In the genomic region with DNA sequence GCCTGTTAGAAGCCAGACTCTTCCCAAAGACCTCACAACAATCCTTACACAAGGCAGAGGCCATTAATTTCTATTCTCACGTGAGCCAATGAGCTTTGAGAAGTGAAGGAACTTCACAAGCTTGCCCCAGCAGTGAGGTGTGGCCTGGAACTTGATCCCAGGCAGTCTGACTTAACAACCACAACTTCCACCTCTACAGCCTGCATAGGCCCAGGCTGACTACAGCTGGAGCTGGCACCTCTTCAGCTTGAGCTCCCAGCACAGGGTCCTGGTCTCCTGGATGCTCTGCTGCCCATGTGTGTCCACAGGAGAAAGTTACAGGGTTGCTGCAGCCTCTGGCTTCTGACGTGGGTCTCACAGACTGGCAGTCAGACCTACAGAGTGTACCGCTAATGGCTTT, we compare ENCODE assay signal across 21 cellular contexts.
A peak's percentile ranks its signal among the peaks of the same experiment; 100 is the strongest.
DNase-seq lines count a peak whose midpoint lies in the region; ATAC-seq, FAIRE-seq and TF ChIP-seq lines count a peak whose summit lies in the region.
"Had no signal": no experiment of that assay in that cellular context is flagged by ENCODE, and none has a peak within 500 bp of the region (broad histone marks: within the 10 kb centered on the region; RNA-seq: fewer than 3 reads in every experiment).

No MANE protein-coding gene starts in this region.

- no peaks in the 10 kb centered on the region for H3K23me2 ChIP-seq in H1 (ENCODE audit: low read depth, low read length)

- no peak for TF ChIP-seq RAD21 in H1 (IDR thresholded peaks at IDR 0.05 in 1 of 2, conservative IDR thresholded peaks at IDR 0.05 in 1 of 2; ENCODE audit: low read depth in 2 of 2, low read length in 2 of 2)

- no peak for TF ChIP-seq EP300 in H1 (IDR thresholded peaks at IDR 0.05; ENCODE audit: borderline replicate concordance in 1 of 2, low read depth in 2 of 2, low read length in 2 of 2)

- H4K20me1 ChIP-seq in H1 (replicated peaks in 1 of 2; ENCODE audit: control insufficient read depth in 1 of 2, insufficient read depth in 2 of 2, low read length in 2 of 2) = no peaks in the 10 kb centered on the region

- no peak for ATAC-seq in GM19452 (IDR thresholded peaks at IDR 0.05; ENCODE audit: unreplicated experiment)
- ATAC-seq: effector memory CD8-positive, alpha-beta T cell had no signal

- peak overlapping the region; percentile 6; the same call in 1 of the 2 replicates for H2BK20ac ChIP-seq in H1 (ENCODE audit: low read length)

- DNase-seq in ACHN (peak; percentile 25), ELF-1 (ENCODE audit: low read depth, low spot score) (peak; percentile 16), H1 (ENCODE audit: low read depth in 1 of 2, low spot score in 2 of 2) (no peak), left kidney (ENCODE audit: low read depth, low spot score) (peak; percentile 77), middle frontal gyrus (ENCODE audit: extremely low spot score, low spot score) (no peak)
- no peak for DNase-seq in stimulated activated CD8-positive, alpha-beta memory T cell treated with anti-CD3 and anti-CD28 coated beads, Interleukin-4, amount 100 ng/mL, for 48 hours
- DNase-seq: activated B cell treated with CpG ODN at 0.5 μM for 24 hours; activated CD4-positive, alpha-beta T cell treated with anti-CD3 and anti-CD28 coated beads, Interleukin-2, amount 50 U/mL, for 4 hours; activated effector memory CD4-positive, alpha-beta T cell treated with Interleukin-2 at 50 U/mL for 16 hours; DMS153; effector memory CD8-positive, alpha-beta T cell; NCI-H2081; NCI-H526 treated with DMSO at 0.1 percent for 48 hours; small intestine; stimulated activated CD4-positive, alpha-beta T cell treated with anti-CD3 and anti-CD28 coated beads, Interleukin-2, amount 100 ng/mL, for 24 hours; stimulated activated naive CD4-positive, alpha-beta T cell; T-helper 9 cell; testis had no signal

- no peaks in the 10 kb centered on the region for H3K9me3 ChIP-seq in H1 (ENCODE audit: insufficient read depth in 2 of 2, low read depth in 1 of 2, low read length in 1 of 2)
- H3K9me3 ChIP-seq: testis had no signal

- TF ChIP-seq POLR2A in H1 (IDR thresholded peaks at IDR 0.05; ENCODE audit: control extremely low read depth in 1 of 2, low read depth in 2 of 2, low read length in 2 of 2) = no peak

- no peaks in the 10 kb centered on the region for H3K27me3 ChIP-seq in H1 (replicated peaks in 1 of 4; ENCODE audit: control insufficient read depth in 3 of 4, extremely low read depth in 1 of 4, insufficient read depth in 3 of 4, low read length in 3 of 4)
- H3K27me3 ChIP-seq: neural progenitor cell, testis had no signal

- no peak overlapping the region for H3K56ac ChIP-seq in H1 (replicated peaks; ENCODE audit: insufficient read length, low read depth, low read length)

- peaks cover 2 to 11% (median 8%) of the 10 kb centered on the region in 4 experiments; a peak in 6 of 7 replicates for H3K4me1 ChIP-seq in H1 (replicated peaks in 1 of 4; ENCODE audit: control insufficient read depth in 3 of 4, insufficient read depth in 4 of 4, low read length in 3 of 4)
- H3K4me1 ChIP-seq: neural progenitor cell, testis had no signal

- H3K79me2 ChIP-seq in H1 (ENCODE audit: control insufficient read depth in 1 of 2, insufficient read depth in 2 of 2, low read length in 2 of 2) = no peaks in the 10 kb centered on the region

- no peak overlapping the region for H2BK120ac ChIP-seq in H1 (replicated peaks; ENCODE audit: low read depth, low read length)

- peak overlapping the region; percentile 7; the same call in 1 of the 2 replicates for H2BK12ac ChIP-seq in H1 (ENCODE audit: low read depth, low read length)

- H4K5ac ChIP-seq in H1 (ENCODE audit: insufficient read length, low read depth, low read length) = no peak overlapping the region

- no peak overlapping the region for H3K18ac ChIP-seq in H1 (ENCODE audit: extremely low read depth, low read length)

- H4K91ac ChIP-seq in H1 (replicated peaks; ENCODE audit: insufficient read length, low read length) = no peak overlapping the region

- CTCF ChIA-PET in H1 (lab: Charles Lee; ENCODE audit: partially characterized antibody) = interaction anchor here (0.6 to 6.0 kb wide), 10 partner anchors 10 to 137 kb away, joined by 3 to 49 read pairs (median 6); no protein-coding TSS in a partner anchor

- H3K79me1 ChIP-seq in H1 (ENCODE audit: low read depth, low read length) = no peaks in the 10 kb centered on the region

- no peak for FAIRE-seq in H1 (lab: Jason Lieb, UNC)
- FAIRE-seq: GM12891, small intestine had no signal

- no peak overlapping the region for H3K9ac ChIP-seq in H1 (replicated peaks in 1 of 4; ENCODE audit: extremely low read depth in 1 of 4, low read depth in 3 of 4, low read length in 3 of 4)
- H3K9ac ChIP-seq: neural progenitor cell had no signal

- H2AFZ ChIP-seq in H1 (ENCODE audit: low read length) = no peak overlapping the region
- H2AFZ ChIP-seq: neural progenitor cell had no signal

- in situ Hi-C loops in ACHN (cut with HindIII; ENCODE audit: low pct_ligation_motif_present, low pct_unique_long_range_greater_than_20kb, low sequenced_read_pairs) = no loop called here

- H3K4ac ChIP-seq in H1 (replicated peaks; ENCODE audit: insufficient read length, low read depth, low read length) = no peak overlapping the region

- POLR2A ChIA-PET in H1 (lab: Charles Lee; ENCODE audit: partially characterized antibody) = interaction anchor here (1.5 kb wide), 1 partner anchor 8 kb away, joined by 5 read pairs; no protein-coding TSS in a partner anchor

- H2BK15ac ChIP-seq in H1 (ENCODE audit: low read length) = 0 out of 2 replicates have a peak overlapping the region, but pooled peaks have one; percentile 16

- H3K27ac ChIP-seq in H1 (ENCODE audit: low read depth, low read length) = no peak overlapping the region
- H3K27ac ChIP-seq: neural progenitor cell, testis had no signal

- no peak overlapping the region for H3K14ac ChIP-seq in H1 (ENCODE audit: insufficient read length)

- H3K4me3 ChIP-seq in H1 (ENCODE audit: extremely low read depth in 1 of 4, insufficient read depth in 2 of 4, low read depth in 3 of 4, low read length in 4 of 4) = no peak overlapping the region
- H3K4me3 ChIP-seq: neural progenitor cell, testis had no signal

- H3K4me2 ChIP-seq in H1 (ENCODE audit: insufficient read depth in 1 of 2, low read depth in 2 of 2, low read length in 2 of 2) = no peak overlapping the region
- H3K4me2 ChIP-seq: neural progenitor cell had no signal

- TF ChIP-seq CTCF in H1 (IDR thresholded peaks at IDR 0.05; ENCODE audit: control extremely low read depth in 1 of 3, insufficient read depth in 1 of 3, low read depth in 1 of 3, low read length in 3 of 3) = no peak

- WGBS in H1 (ENCODE audit: extremely low coverage in 1 of 2, insufficient coverage in 1 of 2, insufficient read length in 1 of 2, insufficient replicate concordance in 2 of 2, low coverage in 1 of 2, low lambda C conversion rate in 2 of 2, missing lambda C conversion rate in 1 of 2), 2 experiments = 76% methylated on average over 3 of the region's 3 CpGs; no CpG with 5 or more reads in 1 of the 2 experiments

- H4K8ac ChIP-seq in H1 (ENCODE audit: extremely low read depth, insufficient read depth, low read length) = no peak overlapping the region

- H3K23ac ChIP-seq in H1 (ENCODE audit: insufficient read length) = no peak overlapping the region

- no peak overlapping the region for H2AK5ac ChIP-seq in H1 (ENCODE audit: low read depth, low read length)

- no peaks in the 10 kb centered on the region; a peak in 1 of 8 replicates for H3K36me3 ChIP-seq in H1 (ENCODE audit: control insufficient read depth in 2 of 4, insufficient read depth in 4 of 4, low read length in 3 of 4)
- H3K36me3 ChIP-seq: neural progenitor cell had no signal

- no peak overlapping the region for H2BK5ac ChIP-seq in H1 (ENCODE audit: low read depth, low read length)

TF ChIP-seq in H1, 55 proteins besides CTCF, POLR2A, EP300 and RAD21:
- TF ChIP-seq RXRA (IDR thresholded peaks at IDR 0.05; ENCODE audit: insufficient read depth, low read depth, low read length) (no peak), NANOG (IDR thresholded peaks at IDR 0.05; ENCODE audit: insufficient read depth, low read depth, low read length, poor library complexity, severe bottlenecking) (no peak), RNF2 (IDR thresholded peaks at IDR 0.05; ENCODE audit: borderline replicate concordance, low read depth, low read length, missing control alignments, poor library complexity, severe bottlenecking) (no peak), CREB1 (IDR thresholded peaks at IDR 0.05) (no peak), SP4 (IDR thresholded peaks at IDR 0.05; ENCODE audit: low read length) (no peak), ASH2L (IDR thresholded peaks at IDR 0.05; ENCODE audit: low read length) (no peak)
- TF ChIP-seq, protein P1, sequence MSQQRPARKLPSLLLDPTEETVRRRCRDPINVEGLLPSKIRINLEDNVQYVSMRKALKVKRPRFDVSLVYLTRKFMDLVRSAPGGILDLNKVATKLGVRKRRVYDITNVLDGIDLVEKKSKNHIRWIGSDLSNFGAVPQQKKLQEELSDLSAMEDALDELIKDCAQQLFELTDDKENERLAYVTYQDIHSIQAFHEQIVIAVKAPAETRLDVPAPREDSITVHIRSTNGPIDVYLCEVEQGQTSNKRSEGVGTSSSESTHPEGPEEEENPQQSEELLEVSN (IDR thresholded peaks at IDR 0.05) = no peak

Comparison
In these comparisons a context has a peak if more than half of its experiments do, and no peak if none do; other contexts are left out.
1. DNase-seq: peak in ACHN (single experiment), ELF-1 (single experiment) and left kidney (single experiment); none in H1 (0 of 2), middle frontal gyrus (single experiment) and stimulated activated CD8-positive, alpha-beta memory T cell treated with anti-CD3 and anti-CD28 coated beads, Interleukin-4, amount 100 ng/mL, for 48 hours (single experiment).